16 cellular contexts compared by ENCODE assay signal in the genomic region with DNA sequence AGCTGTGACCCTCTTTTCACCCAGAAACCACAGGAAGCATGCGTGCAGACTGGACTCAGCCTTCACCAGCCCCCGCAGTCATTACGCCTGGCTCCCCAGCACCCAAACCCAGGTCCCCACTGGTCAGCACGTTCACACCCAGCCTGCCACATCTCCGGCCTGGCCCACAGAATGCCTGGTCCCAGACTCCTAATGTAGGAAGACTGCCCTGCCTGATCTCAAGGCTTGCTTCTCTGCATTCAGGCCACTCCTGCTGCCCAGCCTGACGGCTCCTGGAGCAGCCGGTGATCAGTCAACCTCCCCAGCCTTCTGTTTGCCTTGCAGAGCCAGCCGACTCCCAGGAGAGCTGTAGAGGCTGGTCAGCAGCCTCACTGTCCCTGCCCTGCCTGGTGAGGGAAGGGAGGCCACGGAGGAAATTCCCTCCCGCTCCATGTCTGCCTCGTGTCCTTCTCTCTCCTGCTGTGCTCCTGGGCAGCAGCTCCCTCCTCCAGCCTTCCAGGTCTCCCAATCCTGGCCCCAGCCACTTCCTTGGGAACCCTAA. TPM values are rescaled to one million over a fixed set of nuclear protein-coding genes. Genes with fewer than 3 reads are reported as not detected.
DNase-seq lines count a peak whose midpoint lies in the region; ATAC-seq and TF ChIP-seq lines count a peak whose summit lies in the region.
"Had no signal": no experiment of that assay in that cellular context is flagged by ENCODE, and none has a peak within 500 bp of the region (broad histone marks: within the 10 kb centered on the region; RNA-seq: fewer than 3 reads in every experiment).

No MANE protein-coding gene starts in this region.

- DNase-seq in EL (peak; percentile 71), adipocyte (ENCODE audit: low read depth) (peak; percentile 64), left cardiac atrium (peak; percentile 30), progenitor cell of endocrine pancreas (ENCODE audit: low spot score, unreplicated experiment) (no peak), NCI-H1092 treated with DMSO at 0.1 percent for 48 hours (lab: John Stamatoyannopoulos, UW) (no peak)
- DNase-seq in activated T-helper 1 cell treated with anti-CD3 and anti-CD28 coated beads, Interleukin-12 subunit alpha, Interleukin-12 subunit beta, Interleukin-2, Interleukin-4 antibody, amounts not matched to agents 30 ng/mL and 10 ng/mL and 1 ng/mL, durations not matched to agents 14 hours and 24 hours and 36 hours (ENCODE audit: low spot score): no peak
- DNase-seq: activated CD4-positive, alpha-beta memory T cell treated with anti-CD3 and anti-CD28 coated beads for 36 hours; activated naive CD4-positive, alpha-beta T cell treated with anti-CD3 and anti-CD28 coated beads, Interleukin-2, amount 50 U/mL, for 16 hours; CD8-positive, alpha-beta T cell; colonic mucosa; NCI-H2171; PC-9; substantia nigra had no signal

- H3K36me3 Mint-ChIP-seq in progenitor cell of endocrine pancreas (ENCODE audit: insufficient read depth): peaks cover 1% of the 10 kb centered on the region
- no peaks in the 10 kb centered on the region for H3K36me3 Mint-ChIP-seq in activated T-helper 1 cell treated with anti-CD3 and anti-CD28 coated beads, Interleukin-12 subunit alpha, Interleukin-12 subunit beta, Interleukin-2, Interleukin-4 antibody, amounts not matched to agents 30 ng/mL and 10 ng/mL and 1 ng/mL, durations not matched to agents 14 hours and 24 hours and 36 hours (ENCODE audit: low read depth)
- H3K36me3 Mint-ChIP-seq: activated CD4-positive, alpha-beta memory T cell treated with anti-CD3 and anti-CD28 coated beads for 36 hours; CD8-positive, alpha-beta T cell had no signal

- H3K9me3 Mint-ChIP-seq in progenitor cell of endocrine pancreas (ENCODE audit: low read depth): peaks cover 6% of the 10 kb centered on the region
- no peaks in the 10 kb centered on the region for H3K9me3 Mint-ChIP-seq in activated T-helper 1 cell treated with anti-CD3 and anti-CD28 coated beads, Interleukin-12 subunit alpha, Interleukin-12 subunit beta, Interleukin-2, Interleukin-4 antibody, amounts not matched to agents 30 ng/mL and 10 ng/mL and 1 ng/mL, durations not matched to agents 14 hours and 24 hours and 36 hours
- H3K9me3 Mint-ChIP-seq: activated CD4-positive, alpha-beta memory T cell treated with anti-CD3 and anti-CD28 coated beads for 36 hours; CD8-positive, alpha-beta T cell had no signal

- peaks cover 19% of the 10 kb centered on the region for H3K27me3 Mint-ChIP-seq in progenitor cell of endocrine pancreas
- peaks cover 1% of the 10 kb centered on the region for H3K27me3 Mint-ChIP-seq in activated T-helper 1 cell treated with anti-CD3 and anti-CD28 coated beads, Interleukin-12 subunit alpha, Interleukin-12 subunit beta, Interleukin-2, Interleukin-4 antibody, amounts not matched to agents 30 ng/mL and 10 ng/mL and 1 ng/mL, durations not matched to agents 14 hours and 24 hours and 36 hours (ENCODE audit: insufficient read depth)

- peak overlapping the region; percentile 55 for H3K9ac ChIP-seq in adipocyte (ENCODE audit: low read length)

- peaks cover 13% of the 10 kb centered on the region for H3K36me3 ChIP-seq in adipocyte (ENCODE audit: control insufficient read depth, insufficient read depth, low read length, severe bottlenecking)
- H3K36me3 ChIP-seq: colonic mucosa had no signal

- ATAC-seq in left cardiac atrium (peak; percentile 41 to 56), HG03095 (IDR thresholded peaks at IDR 0.05; ENCODE audit: unreplicated experiment) (no peak), HG03045 (IDR thresholded peaks at IDR 0.05; ENCODE audit: unreplicated experiment) (no peak)
- ATAC-seq: CD8-positive, alpha-beta T cell had no signal

- TF ChIP-seq CTCF in progenitor cell of endocrine pancreas (IDR thresholded peaks at IDR 0.05; ENCODE audit: unreplicated experiment): no peak

- H3K4me3 ChIP-seq in adipocyte (ENCODE audit: low read length): no peak overlapping the region
- H3K4me3 ChIP-seq: colonic mucosa, PC-9 had no signal

- no peaks in the 10 kb centered on the region for H3K27me3 ChIP-seq in adipocyte (replicated peaks; ENCODE audit: control insufficient read depth, insufficient read depth, low read length)
- H3K27me3 ChIP-seq: colonic mucosa had no signal

- H3K4me1 Mint-ChIP-seq in progenitor cell of endocrine pancreas (ENCODE audit: low read depth): peaks cover 7% of the 10 kb centered on the region
- no peaks in the 10 kb centered on the region for H3K4me1 Mint-ChIP-seq in activated T-helper 1 cell treated with anti-CD3 and anti-CD28 coated beads, Interleukin-12 subunit alpha, Interleukin-12 subunit beta, Interleukin-2, Interleukin-4 antibody, amounts not matched to agents 30 ng/mL and 10 ng/mL and 1 ng/mL, durations not matched to agents 14 hours and 24 hours and 36 hours (ENCODE audit: low read depth)

- peaks cover 65% of the 10 kb centered on the region for H3K4me1 ChIP-seq in adipocyte (ENCODE audit: control insufficient read depth, insufficient read depth, low read length)
- H3K4me1 ChIP-seq: colonic mucosa had no signal

- H3K27ac Mint-ChIP-seq in progenitor cell of endocrine pancreas: peak overlapping the region; percentile 75
- no peak overlapping the region for H3K27ac Mint-ChIP-seq in activated T-helper 1 cell treated with anti-CD3 and anti-CD28 coated beads, Interleukin-12 subunit alpha, Interleukin-12 subunit beta, Interleukin-2, Interleukin-4 antibody, amounts not matched to agents 30 ng/mL and 10 ng/mL and 1 ng/mL, durations not matched to agents 14 hours and 24 hours and 36 hours
- H3K27ac Mint-ChIP-seq: activated CD4-positive, alpha-beta memory T cell treated with anti-CD3 and anti-CD28 coated beads for 36 hours; CD8-positive, alpha-beta T cell had no signal

- no peaks in the 10 kb centered on the region for H3K9me3 ChIP-seq in adipocyte (ENCODE audit: control insufficient read depth, low read length)
- H3K9me3 ChIP-seq: colonic mucosa had no signal

- intact Hi-C loops in left cardiac atrium (cut with DNase I): no loop called here
- intact Hi-C loops in activated T-helper 1 cell treated with anti-CD3 and anti-CD28 coated beads, Interleukin-12 subunit alpha, Interleukin-12 subunit beta, Interleukin-2, Interleukin-4 antibody, amounts not matched to agents 30 ng/mL and 10 ng/mL and 1 ng/mL, durations not matched to agents 14 hours and 24 hours and 36 hours (cut with micrococcal nuclease): no loop called here

- no peak overlapping the region for H3K4me3 Mint-ChIP-seq in progenitor cell of endocrine pancreas (ENCODE audit: low read depth)
- no peak overlapping the region for H3K4me3 Mint-ChIP-seq in activated T-helper 1 cell treated with anti-CD3 and anti-CD28 coated beads, Interleukin-12 subunit alpha, Interleukin-12 subunit beta, Interleukin-2, Interleukin-4 antibody, amounts not matched to agents 30 ng/mL and 10 ng/mL and 1 ng/mL, durations not matched to agents 14 hours and 24 hours and 36 hours
- H3K4me3 Mint-ChIP-seq: activated CD4-positive, alpha-beta memory T cell treated with anti-CD3 and anti-CD28 coated beads for 36 hours; CD8-positive, alpha-beta T cell had no signal

RNA-seq across cellular contexts. Expression of a gene that starts 25.4 kb away (rescaled TPM):
- total RNA-seq in left cardiac atrium: 10 to 100 TPM; 15.0 to 22.7 TPM
- total RNA-seq in progenitor cell of endocrine pancreas: 2.1 and 2.5 TPM in 2 replicates
- total RNA-seq in activated T-helper 1 cell treated with anti-CD3 and anti-CD28 coated beads, Interleukin-12 subunit alpha, Interleukin-12 subunit beta, Interleukin-2, Interleukin-4 antibody, amounts not matched to agents 30 ng/mL and 10 ng/mL and 1 ng/mL, durations not matched to agents 14 hours and 24 hours and 36 hours: not detected in 2 replicates
- total RNA-seq: activated CD4-positive, alpha-beta memory T cell treated with anti-CD3 and anti-CD28 coated beads for 36 hours; CD8-positive, alpha-beta T cell; PC-9; T-helper 2 cell treated with Interferon-gamma antibody and Interleukin-4, amounts not matched to agents 100 ng/mL and 5 ng/mL, for 36 hours had no signal

Comparison
In these comparisons a context has a peak if more than half of its experiments do, and no peak if none do; other contexts are left out.
1. DNase-seq: peak in EL (single experiment), adipocyte (single experiment) and left cardiac atrium (single experiment); none in progenitor cell of endocrine pancreas (single experiment), activated T-helper 1 cell treated with anti-CD3 and anti-CD28 coated beads, Interleukin-12 subunit alpha, Interleukin-12 subunit beta, Interleukin-2, Interleukin-4 antibody, amounts not matched to agents 30 ng/mL and 10 ng/mL and 1 ng/mL, durations not matched to agents 14 hours and 24 hours and 36 hours (single experiment) and NCI-H1092 treated with DMSO at 0.1 percent for 48 hours (single experiment).
2. ATAC-seq: peak in left cardiac atrium (2 of 2); none in HG03095 (single experiment) and HG03045 (single experiment).